Comparison of ENCODE assay signal across 9 cellular contexts in the genomic region with DNA sequence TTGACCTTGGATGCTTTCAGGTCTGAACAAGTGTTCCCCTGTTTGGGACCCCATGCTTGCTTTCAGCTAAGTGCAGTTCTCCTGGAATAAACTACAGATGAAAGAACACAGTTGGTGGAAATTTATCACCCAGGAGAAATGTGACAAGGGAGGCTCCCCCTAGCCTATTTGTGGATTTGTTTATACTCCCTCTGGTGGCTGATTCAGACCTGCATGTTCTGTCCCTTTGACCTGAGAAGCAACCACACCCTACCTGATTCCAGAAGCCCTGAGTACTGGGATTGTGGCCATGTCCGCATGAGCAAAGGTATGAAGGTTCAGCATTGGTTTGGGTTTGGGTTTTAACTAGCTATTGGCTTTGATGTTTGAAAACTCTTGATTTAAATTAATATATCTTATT.
A peak's percentile ranks its signal among the peaks of the same experiment; 100 is the strongest.
DNase-seq lines count a peak whose midpoint lies in the region; ATAC-seq and TF ChIP-seq lines count a peak whose summit lies in the region.
"Had no signal": no experiment of that assay in that cellular context is flagged by ENCODE, and none has a peak within 500 bp of the region (broad histone marks: within the 10 kb centered on the region; RNA-seq: fewer than 3 reads in every experiment).

No MANE protein-coding gene starts in this region.

- POLR2A ChIA-PET in activated CD4-positive, alpha-beta memory T cell treated with anti-CD3 and anti-CD28 coated beads for 36 hours (lab: Charles Lee): no interaction called here

- H3K9me3 Mint-ChIP-seq in endodermal cell (peaks cover 68% of the 10 kb centered on the region), neural crest cell (peaks cover 8% of the 10 kb centered on the region)
- H3K9me3 Mint-ChIP-seq in activated CD4-positive, alpha-beta memory T cell treated with anti-CD3 and anti-CD28 coated beads for 36 hours: no peaks in the 10 kb centered on the region

- H3K27me3 ChIP-seq in endodermal cell (ENCODE audit: control insufficient read depth, insufficient read depth, low read length, poor library complexity, severe bottlenecking): no peaks in the 10 kb centered on the region

- no peaks in the 10 kb centered on the region for H3K4me1 ChIP-seq in endodermal cell (ENCODE audit: control insufficient read depth, insufficient read depth, low read length)
- H3K4me1 ChIP-seq: HAP-1 had no signal

- intact Hi-C loops in activated CD4-positive, alpha-beta memory T cell treated with anti-CD3 and anti-CD28 coated beads for 36 hours (cut with micrococcal nuclease): loop anchor here (1.0 kb wide), 1 partner anchor 79 kb away; no protein-coding TSS in a partner anchor

- H3K27me3 Mint-ChIP-seq in endodermal cell (ENCODE audit: insufficient read depth) (no peaks in the 10 kb centered on the region), neural crest cell (ENCODE audit: low read depth) (no peaks in the 10 kb centered on the region)
- no peaks in the 10 kb centered on the region for H3K27me3 Mint-ChIP-seq in activated CD4-positive, alpha-beta memory T cell treated with anti-CD3 and anti-CD28 coated beads for 36 hours

- H3K36me3 Mint-ChIP-seq in endodermal cell (ENCODE audit: low read depth) (no peaks in the 10 kb centered on the region), neural crest cell (ENCODE audit: low read depth) (peaks cover 3% of the 10 kb centered on the region)
- H3K36me3 Mint-ChIP-seq in activated CD4-positive, alpha-beta memory T cell treated with anti-CD3 and anti-CD28 coated beads for 36 hours: no peaks in the 10 kb centered on the region

- H3K4me3 Mint-ChIP-seq in endodermal cell: no peak overlapping the region
- H3K4me3 Mint-ChIP-seq in neural crest cell: no peak overlapping the region
- no peak overlapping the region for H3K4me3 Mint-ChIP-seq in activated CD4-positive, alpha-beta memory T cell treated with anti-CD3 and anti-CD28 coated beads for 36 hours

- WGBS in endodermal cell (ENCODE audit: insufficient coverage in 1 of 2, insufficient read length in 1 of 2), 2 experiments: no CpG with 5 or more reads among the region's 1 CpG

- H3K27ac ChIP-seq in endodermal cell (ENCODE audit: low read depth, low read length): no peak overlapping the region

- H3K9ac ChIP-seq in endodermal cell (ENCODE audit: extremely low read depth, low read length, poor library complexity, severe bottlenecking): no peak overlapping the region

- H3K36me3 ChIP-seq in endodermal cell (ENCODE audit: control insufficient read depth, insufficient read depth, low read length): no peaks in the 10 kb centered on the region
- H3K36me3 ChIP-seq: HAP-1 had no signal

- ATAC-seq in GM18909 (IDR thresholded peaks at IDR 0.05; ENCODE audit: poor library complexity, unreplicated experiment): peak; percentile 48

- TF ChIP-seq CTCF in endodermal cell (conservative IDR thresholded peaks at IDR 0.05) (peak; percentile 75), neural crest cell (conservative IDR thresholded peaks at IDR 0.05) (peak; percentile 62)

- no peak overlapping the region for H3K4me3 ChIP-seq in endodermal cell (ENCODE audit: low read length)
- H3K4me3 ChIP-seq: HAP-1 had no signal

- peak; percentile 7 for DNase-seq in AG20443 (ENCODE audit: low spot score)
- DNase-seq in NCI-H526 treated with DMSO at 0.1 percent for 48 hours (lab: John Stamatoyannopoulos, UW): peak; percentile 10
- peak; percentile 73 for DNase-seq in endodermal cell
- DNase-seq in neural crest cell (ENCODE audit: low read depth, low spot score): no peak
- DNase-seq in hippocampal formation (lab: John Stamatoyannopoulos, UW): no peak
- DNase-seq in GDM1 (lab: John Stamatoyannopoulos, UW): no peak
- DNase-seq in activated CD4-positive, alpha-beta memory T cell treated with anti-CD3 and anti-CD28 coated beads for 36 hours: no peak

- H3K27ac Mint-ChIP-seq in endodermal cell (no peak overlapping the region), neural crest cell (ENCODE audit: unreplicated experiment) (no peak overlapping the region)
- H3K27ac Mint-ChIP-seq in activated CD4-positive, alpha-beta memory T cell treated with anti-CD3 and anti-CD28 coated beads for 36 hours: no peak overlapping the region

- H3K4me1 Mint-ChIP-seq in endodermal cell (no peaks in the 10 kb centered on the region), neural crest cell (no peaks in the 10 kb centered on the region)
- H3K4me1 Mint-ChIP-seq in activated CD4-positive, alpha-beta memory T cell treated with anti-CD3 and anti-CD28 coated beads for 36 hours (ENCODE audit: low read depth): peaks cover 14% of the 10 kb centered on the region

- CTCF ChIA-PET in activated CD4-positive, alpha-beta memory T cell treated with anti-CD3 and anti-CD28 coated beads for 36 hours (lab: Charles Lee): interaction anchor here (0.9 to 1.8 kb wide), 9 partner anchors 34 to 143 kb away, joined by 3 to 14 read pairs (median 4); no protein-coding TSS in a partner anchor

- H3K9me3 ChIP-seq in endodermal cell (ENCODE audit: control insufficient read depth, low read length): no peaks in the 10 kb centered on the region
- H3K9me3 ChIP-seq: HAP-1 had no signal

Comparison
In these comparisons a context has a peak if more than half of its experiments do, and no peak if none do; other contexts are left out.
1. DNase-seq: peak in AG20443 (single experiment), NCI-H526 treated with DMSO at 0.1 percent for 48 hours (single experiment) and endodermal cell (single experiment); none in neural crest cell (single experiment), hippocampal formation (0 of 2), GDM1 (single experiment) and activated CD4-positive, alpha-beta memory T cell treated with anti-CD3 and anti-CD28 coated beads for 36 hours (single experiment).